ENCODE assay signal across 17 cellular contexts in the genomic region with DNA sequence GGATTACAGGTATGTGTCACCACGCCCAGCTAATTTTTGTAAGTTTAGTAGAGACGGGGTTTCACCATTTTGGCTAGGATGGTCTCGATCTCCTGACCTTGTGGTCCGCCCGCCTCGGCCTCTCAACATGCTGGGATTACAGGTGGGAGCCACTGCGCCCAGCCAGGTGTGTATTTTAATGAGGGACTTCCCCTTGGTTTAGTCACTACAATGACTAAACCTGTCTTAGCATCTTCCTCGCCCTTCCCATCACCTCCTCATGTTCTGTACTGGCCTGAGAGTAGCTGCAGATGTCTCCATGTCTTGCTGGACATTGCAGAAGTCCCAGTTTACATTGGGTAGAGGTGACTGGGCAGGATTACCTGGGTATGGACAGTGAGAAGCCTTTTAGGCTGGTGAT. TPM values are rescaled to one million over a fixed set of nuclear protein-coding genes. Genes with fewer than 3 reads are reported as not detected.
DNase-seq lines count a peak whose midpoint lies in the region; ATAC-seq, FAIRE-seq and TF ChIP-seq lines count a peak whose summit lies in the region.
"Had no signal": no experiment of that assay in that cellular context is flagged by ENCODE, and none has a peak within 500 bp of the region (broad histone marks: within the 10 kb centered on the region; RNA-seq: fewer than 3 reads in every experiment).

No MANE protein-coding gene starts in this region.

- peak overlapping the region; percentile 21 for H3K4me3 Mint-ChIP-seq in stimulated activated memory B cell treated with anti-CD40 and anti-IgM and Interleukin-4, amounts not matched to agents 10 μg/mL and 1 μg/mL and 100 μg/mL, for 72 hours
- no peak overlapping the region for H3K4me3 Mint-ChIP-seq in HFFc6

- BruUV-seq in OCI-LY7 (replicated peaks; lab: Mats Ljungman, UMichigan) (no TSS peak), GM12878 (replicated peaks; lab: Mats Ljungman, UMichigan) (no TSS peak)

- no peaks in the 10 kb centered on the region for H3K27me3 ChIP-seq in heart left ventricle
- no peaks in the 10 kb centered on the region for H3K27me3 ChIP-seq in GM12878 (replicated peaks in 1 of 2; ENCODE audit: control insufficient read depth in 2 of 2, insufficient read depth in 2 of 2, low read length in 1 of 2)
- H3K27me3 ChIP-seq: BE2C, cardiac muscle cell, vagina had no signal

- H3K4me1 Mint-ChIP-seq in stimulated activated memory B cell treated with anti-CD40 and anti-IgM and Interleukin-4, amounts not matched to agents 10 μg/mL and 1 μg/mL and 100 μg/mL, for 72 hours: peaks cover 68% of the 10 kb centered on the region
- H3K4me1 Mint-ChIP-seq in HFFc6 (ENCODE audit: low read depth): peaks cover 22% of the 10 kb centered on the region

- no peak for ATAC-seq in heart left ventricle
- no peak for ATAC-seq in left ventricle myocardium superior
- ATAC-seq in GM12878: no peak
- no peak for ATAC-seq in stimulated activated memory B cell treated with anti-CD40 and anti-IgM and Interleukin-4, amounts not matched to agents 10 μg/mL and 1 μg/mL and 100 μg/mL, for 72 hours
- ATAC-seq: effector memory CD8-positive, alpha-beta T cell had no signal

- H3K27ac Mint-ChIP-seq in stimulated activated memory B cell treated with anti-CD40 and anti-IgM and Interleukin-4, amounts not matched to agents 10 μg/mL and 1 μg/mL and 100 μg/mL, for 72 hours: peak overlapping the region; percentile 41
- no peak overlapping the region for H3K27ac Mint-ChIP-seq in HFFc6

- H3K36me3 Mint-ChIP-seq in stimulated activated memory B cell treated with anti-CD40 and anti-IgM and Interleukin-4, amounts not matched to agents 10 μg/mL and 1 μg/mL and 100 μg/mL, for 72 hours: peaks cover 50% of the 10 kb centered on the region
- peaks cover 21% of the 10 kb centered on the region; the same call in 1 of the 2 replicates for H3K36me3 Mint-ChIP-seq in HFFc6 (ENCODE audit: low read depth)

- H3K79me2 ChIP-seq in OCI-LY7 (ENCODE audit: insufficient read depth, low read depth, low read length) (peaks cover 71% of the 10 kb centered on the region), GM12878 (ENCODE audit: control insufficient read depth, insufficient read depth, low read length) (peaks cover 55% of the 10 kb centered on the region)

- TF ChIP-seq CTCF in heart left ventricle (IDR thresholded peaks at IDR 0.05): no peak
- no peak for TF ChIP-seq CTCF in OCI-LY7 (conservative IDR thresholded peaks at IDR 0.05; ENCODE audit: low read length)
- TF ChIP-seq CTCF in GM12878 (IDR thresholded peaks at IDR 0.05 in 2 of 3, conservative IDR thresholded peaks at IDR 0.05 in 1 of 3; ENCODE audit: control insufficient read depth in 2 of 3, extremely low read depth in 1 of 3, insufficient read depth in 1 of 3, low read depth in 3 of 3, low read length in 3 of 3): no peak
- TF ChIP-seq CTCF in HFFc6 (IDR thresholded peaks at IDR 0.05): no peak

- no peak overlapping the region for H3K9ac ChIP-seq in GM12878 (ENCODE audit: control insufficient read depth, insufficient read depth, low read length)

- DNase-seq in heart left ventricle (peak in 1 of 5 donors; percentile 24), left ventricle myocardium superior (no peak), OCI-LY7 (ENCODE audit: low spot score) (no peak), GM12878 (ENCODE audit: low read depth, low spot score) (no peak), RCC 7860 (ENCODE audit: low spot score) (no peak), HFFc6 (no peak), G401 (ENCODE audit: low spot score) (no peak)
- DNase-seq: activated gamma-delta T cell; BE2C; DMS53; effector memory CD8-positive, alpha-beta T cell; NCI-H2107; stimulated activated naive CD4-positive, alpha-beta T cell treated with Interleukin-2 at 50 U/mL for 16 hours had no signal

- TF ChIP-seq EP300 in GM12878 (IDR thresholded peaks at IDR 0.05; ENCODE audit: borderline replicate concordance in 1 of 2, control insufficient read depth in 1 of 2, low read depth in 2 of 2, low read length in 2 of 2): no peak

- intact Hi-C loops in heart left ventricle (cut with DNase I) (no loop called here), left ventricle myocardium superior (cut with micrococcal nuclease) (no loop called here), OCI-LY7 (cut with micrococcal nuclease; ENCODE audit: unreplicated experiment) (no loop called here), GM12878 (cut with micrococcal nuclease; ENCODE audit: unreplicated experiment) (no loop called here)

- peak overlapping the region in 10 of 12 donors; percentile 18 to 81 (median 72) for H3K27ac ChIP-seq in heart left ventricle
- peak overlapping the region; percentile 79 for H3K27ac ChIP-seq in OCI-LY7 (ENCODE audit: low read depth, low read length, poor library complexity, severe bottlenecking)
- 0 out of 2 replicates have a peak overlapping the region, but pooled peaks have one; percentile 0 for H3K27ac ChIP-seq in GM12878 (ENCODE audit: control insufficient read depth, insufficient read depth)
- H3K27ac ChIP-seq: cardiac muscle cell, vagina had no signal

- H3K4me3 ChIP-seq in heart left ventricle: no peak overlapping the region
- no peak overlapping the region for H3K4me3 ChIP-seq in OCI-LY7 (ENCODE audit: low read depth, low read length, poor library complexity, severe bottlenecking)
- H3K4me3 ChIP-seq in GM12878: no peak overlapping the region
- H3K4me3 ChIP-seq: cardiac muscle cell, skin epidermis, vagina had no signal

- H3K4me1 ChIP-seq in heart left ventricle (peaks cover 0 to 76% (median 37%) of the 10 kb centered on the region in 12 donors), OCI-LY7 (ENCODE audit: insufficient read depth, low read length, poor library complexity, severe bottlenecking) (peaks cover 60% of the 10 kb centered on the region), GM12878 (ENCODE audit: control insufficient read depth, insufficient read depth, low read length) (peaks cover 42% of the 10 kb centered on the region)
- H3K4me1 ChIP-seq: BE2C had no signal

- H3K27me3 Mint-ChIP-seq in stimulated activated memory B cell treated with anti-CD40 and anti-IgM and Interleukin-4, amounts not matched to agents 10 μg/mL and 1 μg/mL and 100 μg/mL, for 72 hours: no peaks in the 10 kb centered on the region
- H3K27me3 Mint-ChIP-seq in HFFc6 (ENCODE audit: insufficient read depth): no peaks in the 10 kb centered on the region
- H3K27me3 Mint-ChIP-seq: effector memory CD8-positive, alpha-beta T cell had no signal

- CTCF ChIA-PET in OCI-LY7 (lab: Charles Lee; ENCODE audit: unreplicated experiment): no interaction called here
- CTCF ChIA-PET in GM12878 (lab: Yijun Ruan, JAX): interaction anchor here (0.7 to 4.4 kb wide), 4 partner anchors 11 to 190 kb away, joined by 4 to 40 read pairs (median 6); a partner anchor contains a TSS

- H2AFZ ChIP-seq in OCI-LY7 (ENCODE audit: low read length): no peak overlapping the region
- no peak overlapping the region for H2AFZ ChIP-seq in GM12878 (ENCODE audit: control insufficient read depth, low read depth, low read length)

- SMC1A ChIA-PET in GM12878 (lab: Charles Lee; ENCODE audit: uncharacterized antibody, unreplicated experiment): interaction anchor here (1.3 to 18.5 kb wide), 4 partner anchors 5 to 16 kb away, joined by 5 to 253 read pairs (median 136); a partner anchor contains a TSS

- H3K9me2 ChIP-seq in OCI-LY7 (ENCODE audit: insufficient read depth, low read length): no peaks in the 10 kb centered on the region

- in situ Hi-C loops in GM12878 (cut with MboI): no loop called here
- in situ Hi-C loops in G401 (cut with HindIII; ENCODE audit: low sequenced_read_pairs): no loop called here

- no peaks in the 10 kb centered on the region for H3K9me3 Mint-ChIP-seq in stimulated activated memory B cell treated with anti-CD40 and anti-IgM and Interleukin-4, amounts not matched to agents 10 μg/mL and 1 μg/mL and 100 μg/mL, for 72 hours
- no peaks in the 10 kb centered on the region for H3K9me3 Mint-ChIP-seq in HFFc6
- H3K9me3 Mint-ChIP-seq: effector memory CD8-positive, alpha-beta T cell had no signal

- 0 out of 2 replicates have a peak, but pooled peaks cover 5% of the 10 kb centered on the region for H4K20me1 ChIP-seq in OCI-LY7 (ENCODE audit: insufficient read depth, low read length)
- H4K20me1 ChIP-seq in GM12878 (ENCODE audit: control insufficient read depth, insufficient read depth): no peaks in the 10 kb centered on the region

- FAIRE-seq in GM12878 (lab: Jason Lieb, UNC): no peak
- FAIRE-seq in RCC 7860 (lab: Jason Lieb, UNC): no peak

- 96 to 99% (median 97%) methylated on average over 8 of the region's 8 CpGs for WGBS in heart left ventricle, 4 donors
- 78% methylated on average over 8 of the region's 8 CpGs for WGBS in GM12878 (ENCODE audit: insufficient coverage, insufficient replicate concordance, low lambda C conversion rate, missing lambda C conversion rate)

- RAD21 ChIA-PET in GM12878 (lab: Charles Lee; ENCODE audit: unreplicated experiment): interaction anchor here (1.3 to 4.1 kb wide), 3 partner anchors 11 to 37 kb away, joined by 3 to 32 read pairs (median 10); a partner anchor contains a TSS

- no peaks in the 10 kb centered on the region for H3K9me3 ChIP-seq in heart left ventricle
- no peaks in the 10 kb centered on the region for H3K9me3 ChIP-seq in OCI-LY7 (ENCODE audit: low read length)
- no peaks in the 10 kb centered on the region for H3K9me3 ChIP-seq in GM12878 (replicated peaks; ENCODE audit: control insufficient read depth, insufficient read depth, low read length)
- H3K9me3 ChIP-seq: BE2C, vagina had no signal

- no peak for TF ChIP-seq RAD21 in GM12878 (IDR thresholded peaks at IDR 0.05; ENCODE audit: insufficient read depth, low read depth, low read length)

- no peak for TF ChIP-seq POLR2A in heart left ventricle (IDR thresholded peaks at IDR 0.05)
- no peak for TF ChIP-seq POLR2A in GM12878 (IDR thresholded peaks at IDR 0.05; ENCODE audit: low read depth, low read length)

- POLR2A ChIA-PET in OCI-LY7 (lab: Charles Lee): interaction anchor here (0.9 to 2.2 kb wide), 5 partner anchors 9 to 23 kb away, joined by 3 to 13 read pairs (median 3); a partner anchor contains a TSS
- POLR2A ChIA-PET in GM12878 (lab: Charles Lee): interaction anchor here (1.0 to 12.2 kb wide), 4 partner anchors 12 to 27 kb away, joined by 3 to 177 read pairs (median 3); no protein-coding TSS in a partner anchor

- peaks cover 0 to 57% (median 35%) of the 10 kb centered on the region in 9 donors for H3K36me3 ChIP-seq in heart left ventricle
- peaks cover 77% of the 10 kb centered on the region for H3K36me3 ChIP-seq in OCI-LY7 (ENCODE audit: insufficient read depth, low read length)
- peaks cover 9 to 18% of the 10 kb centered on the region in 2 experiments; a peak in 3 of 4 replicates for H3K36me3 ChIP-seq in GM12878 (ENCODE audit: control insufficient read depth in 2 of 2, insufficient read depth in 2 of 2, low read length in 1 of 2)
- H3K36me3 ChIP-seq: cardiac muscle cell had no signal

- H3K4me2 ChIP-seq in OCI-LY7 (ENCODE audit: low read length) (peak overlapping the region; percentile 29; the same call in 1 of the 2 replicates), GM12878 (ENCODE audit: control insufficient read depth, insufficient read depth) (peak overlapping the region; percentile 45; the same call in 1 of the 2 replicates)

RNA-seq across cellular contexts. Expression of a gene that starts 9.6 kb away (rescaled TPM):
- total RNA-seq in heart left ventricle (10 to 100 TPM; 32.7 to 76.0 (median 45.1) TPM), left ventricle myocardium superior (38.2 TPM), OCI-LY7 (2022) (79.5 and 98.8 TPM in 2 replicates), GM12878 (2014; rRNA removed) (29.8 and 33.9 TPM in 2 replicates), GM12878 (2014; rRNA removed; fragmentation: Illumina TruSeq; extraction: Trizol) (27.4 and 27.5 TPM in 2 replicates), GM12878 (2021) (51.3 and 60.4 TPM in 2 replicates)
- polyA plus RNA-seq in heart left ventricle (10 to 100 TPM; 45.6 to 50.5 TPM), GM12878 (2011; rRNA removed) (46.3 and 53.6 TPM in 2 replicates), GM12878 (2014; fragmentation: Illumina TruSeq; extraction: Trizol) (60.1 and 66.5 TPM in 2 replicates), GM12878 (2014; fragmentation: Nextera tagmentation; extraction: Ambion mirVana) (1 to 10 TPM; 8.2 TPM), GM12878 (2014; rRNA removed) (52.7 and 55.0 TPM in 2 replicates), GM12878 (2016; fragmentation: Nextera tagmentation; extraction: Ambion mirVana) (10 to 100 TPM; 26.6 to 27.4 TPM)
- total RNA-seq in OCI-LY7 (2014; rRNA removed; shearing (Covaris generic)): 50.9 and 53.1 TPM in 2 replicates
- total RNA-seq in GM12878 (2013; cell fraction: nucleolus; rRNA removed): 208 and 222 TPM in 2 replicates
- 28.5 TPM for polyA plus RNA-seq in GM12878 (2011; ENCODE audit: low read depth)
- polyA plus RNA-seq in GM12878 (2011; cell fraction: cytosol; rRNA removed): 49.2 and 50.2 TPM in 2 replicates
- polyA plus RNA-seq in GM12878 (2011; cell fraction: nucleus; rRNA removed): 208 and 220 TPM in 2 replicates
- 25.9 and 29.0 TPM in 2 replicates for polyA plus RNA-seq in GM12878 (2012)
- polyA minus RNA-seq in GM12878 (2011; rRNA and poly(A)+ RNA removed): 106 and 130 TPM in 2 replicates
- polyA minus RNA-seq in GM12878 (2011; cell fraction: cytosol; rRNA and poly(A)+ RNA removed): 28.4 and 29.1 TPM in 2 replicates
- 45.0 and 65.2 TPM in 2 replicates for polyA minus RNA-seq in GM12878 (2011; cell fraction: nucleus; rRNA and poly(A)+ RNA removed)
- total RNA-seq in HFFc6 (2021; fragmentation: NEBNext Ultra II Directional; extraction: Animal tissue kit (Norgen Biotek cat#: 25700)): 10 to 100 TPM; 46.1 to 56.6 (median 50.8) TPM
- 21.5 and 27.4 TPM in 2 replicates for total RNA-seq in G401 (2014; rRNA removed; shearing (Covaris generic))

RNA-seq across cellular contexts. Expression of a gene that starts 28.7 kb away (rescaled TPM):
- total RNA-seq in heart left ventricle (10 to 100 TPM; 27.3 to 68.0 (median 45.4) TPM), left ventricle myocardium superior (33.8 TPM), OCI-LY7 (2022) (27.5 and 36.8 TPM in 2 replicates), GM12878 (2014; rRNA removed) (8.2 and 8.4 TPM in 2 replicates), GM12878 (2014; rRNA removed; fragmentation: Illumina TruSeq; extraction: Trizol) (3.4 and 3.8 TPM in 2 replicates), GM12878 (2021) (7.6 and 7.8 TPM in 2 replicates)
- polyA plus RNA-seq in heart left ventricle (10 to 100 TPM; 25.8 to 66.6 TPM), GM12878 (2011; rRNA removed) (3.1 and 6.3 TPM in 2 replicates), GM12878 (2014; fragmentation: Illumina TruSeq; extraction: Trizol) (1.5 and 3.0 TPM in 2 replicates), GM12878 (2014; fragmentation: Nextera tagmentation; extraction: Ambion mirVana) (1 to 10 TPM in 1 of 2 experiments, under 1 TPM in 1; 0.31 to 1.1 TPM), GM12878 (2014; rRNA removed) (7.8 and 8.5 TPM in 2 replicates), GM12878 (2016; fragmentation: Nextera tagmentation; extraction: Ambion mirVana) (1 to 10 TPM; 7.3 to 9.4 TPM)
- total RNA-seq in OCI-LY7 (2014; rRNA removed; shearing (Covaris generic)): 38.9 and 46.2 TPM in 2 replicates
- total RNA-seq in GM12878 (2013; cell fraction: nucleolus; rRNA removed): 16.6 and 18.3 TPM in 2 replicates
- polyA plus RNA-seq in GM12878 (2011; ENCODE audit: low read depth): 3.6 TPM
- 8.2 and 8.9 TPM in 2 replicates for polyA plus RNA-seq in GM12878 (2011; cell fraction: cytosol; rRNA removed)
- polyA plus RNA-seq in GM12878 (2011; cell fraction: nucleus; rRNA removed): 11.1 and 11.3 TPM in 2 replicates
- 5.8 and 8.0 TPM in 2 replicates for polyA plus RNA-seq in GM12878 (2012)
- polyA minus RNA-seq in GM12878 (2011; rRNA and poly(A)+ RNA removed): 8.5 and 8.7 TPM in 2 replicates
- 4.8 and 5.7 TPM in 2 replicates for polyA minus RNA-seq in GM12878 (2011; cell fraction: cytosol; rRNA and poly(A)+ RNA removed)
- 4.1 and 7.2 TPM in 2 replicates for polyA minus RNA-seq in GM12878 (2011; cell fraction: nucleus; rRNA and poly(A)+ RNA removed)
- 10 to 100 TPM; 40.1 to 47.4 (median 44.4) TPM for total RNA-seq in HFFc6 (2021; fragmentation: NEBNext Ultra II Directional; extraction: Animal tissue kit (Norgen Biotek cat#: 25700))
- 15.3 and 19.7 TPM in 2 replicates for total RNA-seq in G401 (2014; rRNA removed; shearing (Covaris generic))

RNA-seq across cellular contexts. Expression of a gene that starts 36.9 kb away (rescaled TPM):
- total RNA-seq in heart left ventricle: 10 to 100 TPM in 6 of 9 donors, 1 to 10 TPM in 3; 8.1 to 16.2 (median 11.2) TPM
- 1 to 10 TPM; 9.6 to 9.9 TPM for polyA plus RNA-seq in heart left ventricle
- 14.2 TPM for total RNA-seq in left ventricle myocardium superior
- total RNA-seq in OCI-LY7 (2014; rRNA removed; shearing (Covaris generic)): 28.6 and 35.2 TPM in 2 replicates
- 33.4 and 35.8 TPM in 2 replicates for total RNA-seq in OCI-LY7 (2022)
- 46.8 and 51.0 TPM in 2 replicates for total RNA-seq in GM12878 (2013; cell fraction: nucleolus; rRNA removed)
- 16.0 and 17.7 TPM in 2 replicates for total RNA-seq in GM12878 (2014; rRNA removed)
- total RNA-seq in GM12878 (2014; rRNA removed; fragmentation: Illumina TruSeq; extraction: Trizol): 17.7 and 18.1 TPM in 2 replicates
- total RNA-seq in GM12878 (2021): 17.7 and 22.0 TPM in 2 replicates
- 11.8 TPM for polyA plus RNA-seq in GM12878 (2011; ENCODE audit: low read depth)
- polyA plus RNA-seq in GM12878 (2011; rRNA removed): 17.8 and 19.6 TPM in 2 replicates
- polyA plus RNA-seq in GM12878 (2011; cell fraction: cytosol; rRNA removed): 8.7 and 9.2 TPM in 2 replicates
- 28.2 and 29.3 TPM in 2 replicates for polyA plus RNA-seq in GM12878 (2011; cell fraction: nucleus; rRNA removed)
- polyA plus RNA-seq in GM12878 (2012): 14.3 and 16.2 TPM in 2 replicates
- 16.0 and 16.8 TPM in 2 replicates for polyA plus RNA-seq in GM12878 (2014; fragmentation: Illumina TruSeq; extraction: Trizol)
- polyA plus RNA-seq in GM12878 (2014; fragmentation: Nextera tagmentation; extraction: Ambion mirVana): 1 to 10 TPM; 2.9 to 6.4 TPM
- polyA plus RNA-seq in GM12878 (2014; rRNA removed): 13.9 and 16.0 TPM in 2 replicates
- 10 to 100 TPM; 23.8 to 27.4 TPM for polyA plus RNA-seq in GM12878 (2016; fragmentation: Nextera tagmentation; extraction: Ambion mirVana)
- polyA minus RNA-seq in GM12878 (2011; rRNA and poly(A)+ RNA removed): 11.2 and 13.8 TPM in 2 replicates
- 2.8 and 2.9 TPM in 2 replicates for polyA minus RNA-seq in GM12878 (2011; cell fraction: cytosol; rRNA and poly(A)+ RNA removed)
- polyA minus RNA-seq in GM12878 (2011; cell fraction: nucleus; rRNA and poly(A)+ RNA removed): 10.0 and 16.6 TPM in 2 replicates
- 10 to 100 TPM; 10.5 to 16.2 (median 13.7) TPM for total RNA-seq in HFFc6 (2021; fragmentation: NEBNext Ultra II Directional; extraction: Animal tissue kit (Norgen Biotek cat#: 25700))
- total RNA-seq in G401 (2014; rRNA removed; shearing (Covaris generic)): 16.7 and 23.7 TPM in 2 replicates

RNA-seq across cellular contexts. Expression of a gene that starts 36.9 kb away (rescaled TPM):
- total RNA-seq in heart left ventricle: 10 to 100 TPM; 21.9 to 34.0 (median 30.7) TPM
- polyA plus RNA-seq in heart left ventricle: 10 to 100 TPM; 21.0 to 37.4 TPM
- 30.9 TPM for total RNA-seq in left ventricle myocardium superior
- 75.3 and 85.1 TPM in 2 replicates for total RNA-seq in OCI-LY7 (2014; rRNA removed; shearing (Covaris generic))
- 80.4 and 85.5 TPM in 2 replicates for total RNA-seq in OCI-LY7 (2022)
- total RNA-seq in GM12878 (2013; cell fraction: nucleolus; rRNA removed): 287 and 321 TPM in 2 replicates
- 45.8 and 48.5 TPM in 2 replicates for total RNA-seq in GM12878 (2014; rRNA removed)
- 32.6 and 33.4 TPM in 2 replicates for total RNA-seq in GM12878 (2014; rRNA removed; fragmentation: Illumina TruSeq; extraction: Trizol)
- total RNA-seq in GM12878 (2021): 45.4 and 47.6 TPM in 2 replicates
- 16.4 TPM for polyA plus RNA-seq in GM12878 (2011; ENCODE audit: low read depth)
- polyA plus RNA-seq in GM12878 (2011; rRNA removed): 40.7 and 49.3 TPM in 2 replicates
- 51.4 and 85.8 TPM in 2 replicates for polyA plus RNA-seq in GM12878 (2011; cell fraction: cytosol; rRNA removed)
- 460 and 573 TPM in 2 replicates for polyA plus RNA-seq in GM12878 (2011; cell fraction: nucleus; rRNA removed)
- 32.4 and 33.5 TPM in 2 replicates for polyA plus RNA-seq in GM12878 (2012)
- 28.6 and 43.3 TPM in 2 replicates for polyA plus RNA-seq in GM12878 (2014; fragmentation: Illumina TruSeq; extraction: Trizol)
- 1 to 10 TPM; 5.1 to 5.6 TPM for polyA plus RNA-seq in GM12878 (2014; fragmentation: Nextera tagmentation; extraction: Ambion mirVana)
- 52.4 and 56.1 TPM in 2 replicates for polyA plus RNA-seq in GM12878 (2014; rRNA removed)
- polyA plus RNA-seq in GM12878 (2016; fragmentation: Nextera tagmentation; extraction: Ambion mirVana): 10 to 100 TPM; 36.9 to 40.7 TPM
- polyA minus RNA-seq in GM12878 (2011; rRNA and poly(A)+ RNA removed): 54.9 and 77.8 TPM in 2 replicates
- 20.1 and 21.9 TPM in 2 replicates for polyA minus RNA-seq in GM12878 (2011; cell fraction: cytosol; rRNA and poly(A)+ RNA removed)
- polyA minus RNA-seq in GM12878 (2011; cell fraction: nucleus; rRNA and poly(A)+ RNA removed): 77.7 and 124 TPM in 2 replicates
- 10 to 100 TPM; 32.1 to 37.7 (median 36.4) TPM for total RNA-seq in HFFc6 (2021; fragmentation: NEBNext Ultra II Directional; extraction: Animal tissue kit (Norgen Biotek cat#: 25700))
- 75.9 and 85.9 TPM in 2 replicates for total RNA-seq in G401 (2014; rRNA removed; shearing (Covaris generic))

RNA-seq across cellular contexts. Expression of a gene that starts 38.0 kb away (rescaled TPM):
- 1 to 10 TPM in 2 of 9 donors, under 1 TPM in 6, not detected in 1; 0.15 to 1.9 (median 0.63) TPM for total RNA-seq in heart left ventricle
- under 1 TPM; 0.30 to 0.33 TPM for polyA plus RNA-seq in heart left ventricle
- total RNA-seq in left ventricle myocardium superior: 0.87 TPM
- total RNA-seq in OCI-LY7 (2014; rRNA removed; shearing (Covaris generic)): 0.08 TPM in 1 of 2 replicates, not detected in the other
- total RNA-seq in OCI-LY7 (2022): not detected in 2 replicates
- total RNA-seq in GM12878 (2013; cell fraction: nucleolus; rRNA removed): not detected in 2 replicates
- 0.11 TPM in 1 of 2 replicates, not detected in the other for total RNA-seq in GM12878 (2014; rRNA removed)
- 0.04 TPM in 1 of 2 replicates, not detected in the other for total RNA-seq in GM12878 (2014; rRNA removed; fragmentation: Illumina TruSeq; extraction: Trizol)
- total RNA-seq in GM12878 (2021): 0.08 and 0.29 TPM in 2 replicates
- polyA plus RNA-seq in GM12878 (2011; ENCODE audit: low read depth): not detected
- not detected in 2 replicates for polyA plus RNA-seq in GM12878 (2011; rRNA removed)
- not detected in 2 replicates for polyA plus RNA-seq in GM12878 (2011; cell fraction: cytosol; rRNA removed)
- 0.03 and 0.18 TPM in 2 replicates for polyA plus RNA-seq in GM12878 (2011; cell fraction: nucleus; rRNA removed)
- 0.10 and 0.42 TPM in 2 replicates for polyA plus RNA-seq in GM12878 (2012)
- 0.06 TPM in 1 of 2 replicates, not detected in the other for polyA plus RNA-seq in GM12878 (2014; fragmentation: Illumina TruSeq; extraction: Trizol)
- polyA plus RNA-seq in GM12878 (2014; fragmentation: Nextera tagmentation; extraction: Ambion mirVana): under 1 TPM in 1 of 2 experiments, not detected in 1; 0.08 TPM
- 0.13 and 0.23 TPM in 2 replicates for polyA plus RNA-seq in GM12878 (2014; rRNA removed)
- under 1 TPM; 0.12 to 0.64 TPM for polyA plus RNA-seq in GM12878 (2016; fragmentation: Nextera tagmentation; extraction: Ambion mirVana)
- polyA minus RNA-seq in GM12878 (2011; rRNA and poly(A)+ RNA removed): 0.10 TPM in 1 of 2 replicates, not detected in the other
- polyA minus RNA-seq in GM12878 (2011; cell fraction: cytosol; rRNA and poly(A)+ RNA removed): 1.0 TPM in 1 of 2 replicates, not detected in the other
- 0.36 and 0.38 TPM in 2 replicates for polyA minus RNA-seq in GM12878 (2011; cell fraction: nucleus; rRNA and poly(A)+ RNA removed)
- under 1 TPM in 4 of 6 experiments, not detected in 2; 0.05 to 0.14 (median 0.10) TPM for total RNA-seq in HFFc6 (2021; fragmentation: NEBNext Ultra II Directional; extraction: Animal tissue kit (Norgen Biotek cat#: 25700))
- 0.10 TPM in 1 of 2 replicates, not detected in the other for total RNA-seq in G401 (2014; rRNA removed; shearing (Covaris generic))

Comparison
In these comparisons a context has a peak if more than half of its experiments do, and no peak if none do; other contexts are left out.
1. H3K27ac ChIP-seq: peak in every context shown above with its lines; median percentile 79 in OCI-LY7; 72 in heart left ventricle; 0 in GM12878.